Comparison of ENCODE assay signal across 8 cellular contexts in the genomic region with DNA sequence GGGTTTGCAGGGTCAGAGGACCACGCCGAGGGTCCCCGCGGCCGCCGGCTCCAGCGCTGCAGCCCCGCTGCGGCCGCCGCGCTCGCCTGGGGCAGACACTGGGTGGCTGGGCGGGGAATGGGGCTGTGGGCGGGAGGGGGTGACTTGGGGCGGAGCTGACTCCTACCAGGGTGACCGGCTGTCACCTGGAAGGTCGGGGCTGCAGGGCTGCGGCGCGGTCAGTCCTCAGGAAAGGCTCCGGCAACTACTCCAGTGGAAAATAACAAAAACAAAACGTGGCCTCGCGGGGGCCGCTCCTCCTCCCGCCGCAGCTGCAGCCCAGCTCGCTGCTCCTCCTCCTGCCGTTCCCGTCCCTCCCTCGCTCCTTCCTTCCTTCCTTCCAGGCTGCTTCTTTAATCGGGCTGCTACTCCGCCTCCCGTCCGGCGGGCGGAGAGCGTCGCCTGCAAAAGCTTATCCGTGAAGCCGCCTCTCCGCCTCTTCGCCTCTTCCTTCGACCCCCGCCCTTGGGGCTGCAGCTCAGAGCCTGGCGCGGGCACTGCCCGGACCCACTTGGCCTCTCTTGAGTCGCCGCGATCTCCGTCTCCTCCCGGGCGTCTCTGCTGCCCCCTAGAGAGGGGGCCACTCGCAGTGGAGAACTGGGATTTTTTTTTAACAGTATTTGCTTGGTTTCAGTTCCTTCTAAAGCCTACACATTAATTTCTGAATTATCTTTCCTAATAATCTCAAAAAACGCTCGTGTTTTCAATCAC. TPM values are rescaled to one million over a fixed set of nuclear protein-coding genes. Genes with fewer than 3 reads are reported as not detected.
DNase-seq lines count a peak whose midpoint lies in the region; ATAC-seq, FAIRE-seq and TF ChIP-seq lines count a peak whose summit lies in the region.

A gene with protein sequence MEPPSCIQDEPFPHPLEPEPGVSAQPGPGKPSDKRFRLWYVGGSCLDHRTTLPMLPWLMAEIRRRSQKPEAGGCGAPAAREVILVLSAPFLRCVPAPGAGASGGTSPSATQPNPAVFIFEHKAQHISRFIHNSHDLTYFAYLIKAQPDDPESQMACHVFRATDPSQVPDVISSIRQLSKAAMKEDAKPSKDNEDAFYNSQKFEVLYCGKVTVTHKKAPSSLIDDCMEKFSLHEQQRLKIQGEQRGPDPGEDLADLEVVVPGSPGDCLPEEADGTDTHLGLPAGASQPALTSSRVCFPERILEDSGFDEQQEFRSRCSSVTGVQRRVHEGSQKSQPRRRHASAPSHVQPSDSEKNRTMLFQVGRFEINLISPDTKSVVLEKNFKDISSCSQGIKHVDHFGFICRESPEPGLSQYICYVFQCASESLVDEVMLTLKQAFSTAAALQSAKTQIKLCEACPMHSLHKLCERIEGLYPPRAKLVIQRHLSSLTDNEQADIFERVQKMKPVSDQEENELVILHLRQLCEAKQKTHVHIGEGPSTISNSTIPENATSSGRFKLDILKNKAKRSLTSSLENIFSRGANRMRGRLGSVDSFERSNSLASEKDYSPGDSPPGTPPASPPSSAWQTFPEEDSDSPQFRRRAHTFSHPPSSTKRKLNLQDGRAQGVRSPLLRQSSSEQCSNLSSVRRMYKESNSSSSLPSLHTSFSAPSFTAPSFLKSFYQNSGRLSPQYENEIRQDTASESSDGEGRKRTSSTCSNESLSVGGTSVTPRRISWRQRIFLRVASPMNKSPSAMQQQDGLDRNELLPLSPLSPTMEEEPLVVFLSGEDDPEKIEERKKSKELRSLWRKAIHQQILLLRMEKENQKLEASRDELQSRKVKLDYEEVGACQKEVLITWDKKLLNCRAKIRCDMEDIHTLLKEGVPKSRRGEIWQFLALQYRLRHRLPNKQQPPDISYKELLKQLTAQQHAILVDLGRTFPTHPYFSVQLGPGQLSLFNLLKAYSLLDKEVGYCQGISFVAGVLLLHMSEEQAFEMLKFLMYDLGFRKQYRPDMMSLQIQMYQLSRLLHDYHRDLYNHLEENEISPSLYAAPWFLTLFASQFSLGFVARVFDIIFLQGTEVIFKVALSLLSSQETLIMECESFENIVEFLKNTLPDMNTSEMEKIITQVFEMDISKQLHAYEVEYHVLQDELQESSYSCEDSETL (N-terminal part only) (minus strand): TSS at position 100 of the 750 bp plus-strand sequence. CDS start 402 bp downstream, outside the sequence.

- ATAC-seq in HCT116 (peak; percentile 80), Right ventricle myocardium inferior (peak; percentile 87), omental fat pad (ENCODE audit: low FRiP score) (peak; percentile 94)
- peak; percentile 74 for ATAC-seq in activated naive CD8-positive, alpha-beta T cell treated with anti-CD3 and anti-CD28 coated beads, Interleukin-2, amount 50 U/mL, for 24 hours

- H3K36me3 Mint-ChIP-seq in activated naive CD8-positive, alpha-beta T cell treated with anti-CD3 and anti-CD28 coated beads, Interleukin-2, amount 50 U/mL, for 24 hours (ENCODE audit: low read depth) = peaks cover 3% of the 10 kb centered on the region

- peak within 1 kb of the TSS; percentile 96 for H3K4me3 Mint-ChIP-seq in activated naive CD8-positive, alpha-beta T cell treated with anti-CD3 and anti-CD28 coated beads, Interleukin-2, amount 50 U/mL, for 24 hours

- H3K27ac Mint-ChIP-seq in activated naive CD8-positive, alpha-beta T cell treated with anti-CD3 and anti-CD28 coated beads, Interleukin-2, amount 50 U/mL, for 24 hours = peak within 1 kb of the TSS; percentile 80

- H3K4me2 ChIP-seq in HCT116 (ENCODE audit: low read length) = peak within 1 kb of the TSS; percentile 88

- peaks cover 43% of the 10 kb centered on the region for H3K4me1 Mint-ChIP-seq in activated naive CD8-positive, alpha-beta T cell treated with anti-CD3 and anti-CD28 coated beads, Interleukin-2, amount 50 U/mL, for 24 hours

- H3K27ac ChIP-seq in HCT116 (ENCODE audit: low read depth, low read length) = peak within 1 kb of the TSS; percentile 82

- peaks cover 23 to 38% of the 10 kb centered on the region in 2 experiments for H3K4me1 ChIP-seq in HCT116 (ENCODE audit: control insufficient read depth in 1 of 2, insufficient read depth in 2 of 2, low read length in 2 of 2)

- H3K79me2 ChIP-seq in HCT116 (ENCODE audit: insufficient read depth, low read length) = peaks cover 35% of the 10 kb centered on the region

- RAD21 ChIA-PET in HCT116 (lab: Charles Lee; ENCODE audit: low non-redundant PET in 1 of 2, low total read pairs in 2 of 2, uncharacterized antibody in 2 of 2, unreplicated experiment in 2 of 2) = interaction anchor here (0.6 to 1.1 kb wide), 3 partner anchors 66 to 202 kb away, joined by 3 to 5 read pairs (median 3); no protein-coding TSS in a partner anchor

- FAIRE-seq in urothelium cell line (lab: Jason Lieb, UNC) = no peak

- CTCF ChIA-PET in HCT116 (lab: Charles Lee) = interaction anchor here (0.6 to 1.9 kb wide), 19 partner anchors 8 to 186 kb away, joined by 3 to 13 read pairs (median 4); a partner anchor contains a TSS

- peak; percentile 68 for TF ChIP-seq RAD21 in HCT116 (IDR thresholded peaks at IDR 0.05; ENCODE audit: low read depth)

- no TSS peak for BruUV-seq in HCT116 (replicated peaks; lab: Mats Ljungman, UMichigan)

- H3K27me3 Mint-ChIP-seq in activated naive CD8-positive, alpha-beta T cell treated with anti-CD3 and anti-CD28 coated beads, Interleukin-2, amount 50 U/mL, for 24 hours = peaks cover 70% of the 10 kb centered on the region

- no peaks in the 10 kb centered on the region for H3K9me2 ChIP-seq in HCT116 (ENCODE audit: insufficient read depth)

- no peaks in the 10 kb centered on the region for H4K20me1 ChIP-seq in HCT116 (ENCODE audit: insufficient read depth)

- H3K9me3 Mint-ChIP-seq in activated naive CD8-positive, alpha-beta T cell treated with anti-CD3 and anti-CD28 coated beads, Interleukin-2, amount 50 U/mL, for 24 hours = no peaks in the 10 kb centered on the region

- no peaks in the 10 kb centered on the region for H3K27me3 ChIP-seq in HCT116 (ENCODE audit: insufficient read depth, low read length)

- no peaks in the 10 kb centered on the region for H3K9me3 ChIP-seq in HCT116 (ENCODE audit: control insufficient read depth in 1 of 2, insufficient read depth in 1 of 2, low read depth in 1 of 2, low read length in 2 of 2)

- H3K9ac ChIP-seq in HCT116 (ENCODE audit: low read length) = peak within 1 kb of the TSS; percentile 79

- H2AFZ ChIP-seq in HCT116 (ENCODE audit: low read depth, low read length, poor library complexity, severe bottlenecking) = peak within 1 kb of the TSS; percentile 70

- DNase-seq in GM10266 (ENCODE audit: extremely low spot score) (peak; percentile 83), HCT116 (ENCODE audit: low read depth, low spot score) (peak; percentile 76), M059J (ENCODE audit: low read depth) (peak; percentile 94), SK-MEL-5 (ENCODE audit: low read depth, low spot score) (peak; percentile 95), Right ventricle myocardium inferior (ENCODE audit: missing footprints) (peak; percentile 94), omental fat pad (ENCODE audit: low spot score) (peak; percentile 49), urothelium cell line (ENCODE audit: low spot score) (peak; percentile 70)
- peak; percentile 75 for DNase-seq in activated naive CD8-positive, alpha-beta T cell treated with anti-CD3 and anti-CD28 coated beads, Interleukin-2, amount 50 U/mL, for 24 hours

- TF ChIP-seq POLR2A in HCT116 (IDR thresholded peaks at IDR 0.05; ENCODE audit: borderline replicate concordance, extremely low read depth, insufficient read depth, insufficient read length) = peak; percentile 20

- TF ChIP-seq CTCF in GM10266 (IDR thresholded peaks at IDR 0.05; ENCODE audit: control insufficient read depth, insufficient read depth, low read depth, missing control alignments) = peak; percentile 79
- TF ChIP-seq CTCF in HCT116 (IDR thresholded peaks at IDR 0.05 in 2 of 3, conservative IDR thresholded peaks at IDR 0.05 in 1 of 3; ENCODE audit: borderline replicate concordance in 1 of 3, insufficient read depth in 1 of 3, low read depth in 2 of 3, low read length in 2 of 3) = peak; percentile 77 to 90 (median 80)
- TF ChIP-seq CTCF in omental fat pad (IDR thresholded peaks at IDR 0.05) = peak in 1 of 3 donors; percentile 18

- H3K36me3 ChIP-seq in HCT116 (ENCODE audit: control insufficient read depth in 1 of 2, insufficient read depth in 2 of 2, low read length in 2 of 2) = no peaks in the 10 kb centered on the region

- in situ Hi-C loops in SK-MEL-5 (cut with HindIII; ENCODE audit: low pct_unique_long_range_greater_than_20kb, low sequenced_read_pairs) = loop anchor here (10.0 kb wide), 1 partner anchor 47 kb away; no protein-coding TSS in a partner anchor

- H3K4me3 ChIP-seq in HCT116 (replicated peaks in 1 of 2; ENCODE audit: low read depth in 1 of 2, low read length in 2 of 2) = peak within 1 kb of the TSS; percentile 72 to 76

- intact Hi-C loops in HCT116 (cut with micrococcal nuclease) (loop anchor here (2.0 kb wide), 1 partner anchor 67 kb away; a partner anchor contains a TSS), Right ventricle myocardium inferior (cut with DNase I) (loop anchor here (2.0 to 5.0 kb wide), 4 partner anchors 45 to 150 kb away; no protein-coding TSS in a partner anchor)

- POLR2A ChIA-PET in HCT116 (lab: Charles Lee) = interaction anchor here (1.2 kb wide), 1 partner anchor 68 kb away, joined by 4 read pairs; a partner anchor contains a TSS

TF ChIP-seq in HCT116, 20 proteins besides CTCF, POLR2A, EP300 and RAD21 (continues in another document):
- no peak for TF ChIP-seq EGR1 (IDR thresholded peaks at IDR 0.05; ENCODE audit: low read depth)
- TF ChIP-seq, protein P1, sequence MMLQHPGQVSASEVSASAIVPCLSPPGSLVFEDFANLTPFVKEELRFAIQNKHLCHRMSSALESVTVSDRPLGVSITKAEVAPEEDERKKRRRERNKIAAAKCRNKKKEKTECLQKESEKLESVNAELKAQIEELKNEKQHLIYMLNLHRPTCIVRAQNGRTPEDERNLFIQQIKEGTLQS (IDR thresholded peaks at IDR 0.05) = no peak
- no peak for TF ChIP-seq CBX3 (IDR thresholded peaks at IDR 0.05; ENCODE audit: low read depth)
- no peak for TF ChIP-seq ZFX (IDR thresholded peaks at IDR 0.05)
- no peak for TF ChIP-seq CEBPB (IDR thresholded peaks at IDR 0.05; ENCODE audit: low read depth)

RNA-seq across cellular contexts. Expression of the gene that starts here (rescaled TPM):
- total RNA-seq in HCT116 (2021; ENCODE audit: unreplicated experiment) = 24.6 TPM
- polyA plus RNA-seq in HCT116 (2012) = 12.7 and 13.4 TPM in 2 replicates
- total RNA-seq in M059J (2014; rRNA removed; shearing (Covaris generic)) = 6.6 and 9.9 TPM in 2 replicates
- total RNA-seq in SK-MEL-5 (2014; rRNA removed; shearing (Covaris generic)) = 36.9 and 39.2 TPM in 2 replicates
- polyA plus RNA-seq in SK-MEL-5 (2015; cell fraction: cytosol; rRNA removed) = 34.2 and 46.6 TPM in 2 replicates
- 74.9 and 97.7 TPM in 2 replicates for polyA plus RNA-seq in SK-MEL-5 (2015; cell fraction: nucleus; rRNA removed)
- 86.8 TPM for total RNA-seq in Right ventricle myocardium inferior
- total RNA-seq in omental fat pad = 10 to 100 TPM; 24.7 to 55.1 (median 39.2) TPM

Comparison
In these comparisons a context has a peak if more than half of its experiments do, and no peak if none do; other contexts are left out.
1. Peak in every context shown above with its lines: DNase-seq, ATAC-seq, H3K4me3 ChIP-seq and H3K27ac ChIP-seq.